In the genomic region with DNA sequence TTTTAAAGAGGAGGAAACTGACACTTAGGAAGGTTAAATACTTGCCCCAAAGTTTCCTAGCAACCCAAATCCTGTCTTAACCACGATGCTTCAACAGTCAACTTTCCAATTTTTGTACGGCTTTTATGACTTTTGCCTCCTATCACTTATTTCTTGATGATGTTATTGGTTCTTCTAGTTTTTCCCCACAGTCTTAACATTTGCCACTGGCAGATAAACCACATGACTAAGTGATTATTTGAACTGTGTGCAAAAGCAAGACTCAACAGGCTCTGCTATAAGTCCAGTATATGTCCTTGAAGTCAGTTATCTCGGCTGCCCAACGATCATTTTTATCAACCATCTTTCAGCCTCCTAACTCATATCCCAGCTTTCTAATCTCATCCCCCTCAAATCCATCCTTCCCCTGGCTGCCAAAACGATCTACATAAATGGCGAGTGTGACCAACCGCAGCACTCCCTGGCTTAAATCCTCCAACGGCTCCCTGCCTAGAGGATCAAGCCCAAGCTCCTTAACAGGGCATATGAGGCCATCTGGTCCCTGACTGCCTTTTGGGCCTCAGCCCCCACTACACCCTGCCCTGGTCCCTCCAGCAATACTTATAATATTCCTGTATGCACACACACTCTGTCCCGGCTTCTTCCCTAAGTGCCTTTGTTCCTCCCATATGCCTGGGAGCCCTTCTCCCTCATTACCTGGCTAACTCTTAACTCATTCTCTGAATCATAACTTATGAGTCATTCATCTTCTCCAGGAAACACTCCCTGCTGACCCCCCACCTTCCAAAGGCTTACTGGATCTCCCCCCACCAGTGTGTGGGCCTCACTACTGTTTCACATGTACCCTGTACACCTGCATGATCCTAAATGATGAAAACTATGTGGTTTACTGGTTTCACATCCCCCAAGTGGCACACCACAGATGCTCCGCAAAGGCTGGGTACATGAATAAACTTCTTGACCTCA, we compare ENCODE assay signal across 8 cellular contexts. TPM values are rescaled to one million over a fixed set of nuclear protein-coding genes. Genes with fewer than 3 reads are reported as not detected.
A peak's percentile ranks its signal among the peaks of the same experiment; 100 is the strongest.
DNase-seq lines count a peak whose midpoint lies in the region; ATAC-seq and TF ChIP-seq lines count a peak whose summit lies in the region.

No MANE protein-coding gene starts in this region.

- TF ChIP-seq POLR2A in heart left ventricle (IDR thresholded peaks at IDR 0.05) (no peak), breast epithelium (IDR thresholded peaks at IDR 0.05) (no peak)

- no peaks in the 10 kb centered on the region for H3K36me3 Mint-ChIP-seq in naive thymus-derived CD8-positive, alpha-beta T cell

- H3K4me1 ChIP-seq in heart left ventricle (peaks cover 11 to 94% (median 76%) of the 10 kb centered on the region in 12 donors), breast epithelium (peaks cover 6 to 55% of the 10 kb centered on the region in 2 donors)

- TF ChIP-seq CTCF in heart left ventricle (IDR thresholded peaks at IDR 0.05) (no peak), breast epithelium (IDR thresholded peaks at IDR 0.05) (no peak), GM20000 (IDR thresholded peaks at IDR 0.05; ENCODE audit: extremely low read depth, missing control alignments) (no peak)

- no peaks in the 10 kb centered on the region for H3K9me3 Mint-ChIP-seq in naive thymus-derived CD8-positive, alpha-beta T cell

- POLR2A ChIA-PET in naive thymus-derived CD8-positive, alpha-beta T cell (lab: Charles Lee): interaction anchor here (0.6 to 3.0 kb wide), 8 partner anchors 9 to 87 kb away, joined by 4 to 21 read pairs (median 7); a partner anchor contains a TSS

- DNase-seq in heart left ventricle (no peak), cardiac septum (ENCODE audit: low spot score) (no peak), OCI-M1 (lab: John Stamatoyannopoulos, UW) (peak; percentile 92), breast epithelium (ENCODE audit: low spot score in 2 of 2) (no peak), DMS114 treated with DMSO at 0.1 percent for 48 hours (lab: John Stamatoyannopoulos, UW; ENCODE audit: unreplicated experiment) (no peak), GM20000 (ENCODE audit: low spot score) (no peak)
- DNase-seq in naive thymus-derived CD8-positive, alpha-beta T cell: peak in 1 of 10 donors; percentile 62

- H3K36me3 ChIP-seq in heart left ventricle (no peaks in the 10 kb centered on the region), breast epithelium (no peaks in the 10 kb centered on the region)

- peak overlapping the region in 1 of 12 donors; percentile 39 for H3K4me3 ChIP-seq in heart left ventricle
- H3K4me3 ChIP-seq in breast epithelium: peak overlapping the region in 1 of 3 donors; percentile 41

- H3K27ac ChIP-seq in heart left ventricle (peak overlapping the region in 11 of 12 donors; percentile 63 to 90 (median 79)), breast epithelium (peak overlapping the region; percentile 86 to 98)

- H3K4me1 Mint-ChIP-seq in naive thymus-derived CD8-positive, alpha-beta T cell: peaks cover 36 to 94% (median 86%) of the 10 kb centered on the region in 4 donors

- H3K27me3 ChIP-seq in heart left ventricle (no peaks in the 10 kb centered on the region), breast epithelium (no peaks in the 10 kb centered on the region)

- ATAC-seq in heart left ventricle (no peak), HG02981 (IDR thresholded peaks at IDR 0.05; ENCODE audit: unreplicated experiment) (peak; percentile 61)
- ATAC-seq in naive thymus-derived CD8-positive, alpha-beta T cell: no peak

- peak overlapping the region; percentile 81 to 99 (median 94) for H3K27ac Mint-ChIP-seq in naive thymus-derived CD8-positive, alpha-beta T cell

- H3K4me3 Mint-ChIP-seq in naive thymus-derived CD8-positive, alpha-beta T cell: peak overlapping the region in 9 of 10 donors; percentile 16 to 91 (median 80)

- H3K27me3 Mint-ChIP-seq in naive thymus-derived CD8-positive, alpha-beta T cell: no peaks in the 10 kb centered on the region

- intact Hi-C loops in heart left ventricle (cut with DNase I) (no loop called here), cardiac septum (cut with DNase I) (no loop called here), breast epithelium (cut with DNase I; ENCODE audit: low total_unique reads) (no loop called here)

- no peaks in the 10 kb centered on the region for H3K9me3 ChIP-seq in heart left ventricle
- no peaks in the 10 kb centered on the region for H3K9me3 ChIP-seq in breast epithelium

- 48 to 62% (median 59%) methylated on average over 10 of the region's 10 CpGs for WGBS in heart left ventricle, 4 donors

RNA-seq across cellular contexts. Expression of a gene that starts 8.8 kb away (rescaled TPM):
- 10 to 100 TPM; 14.5 to 51.2 (median 22.7) TPM for total RNA-seq in heart left ventricle
- polyA plus RNA-seq in heart left ventricle: 10 to 100 TPM; 17.4 to 21.7 TPM
- 16.8 TPM for total RNA-seq in cardiac septum
- 10 to 100 TPM; 15.4 to 37.8 (median 34.4) TPM for total RNA-seq in breast epithelium
- total RNA-seq in naive thymus-derived CD8-positive, alpha-beta T cell: 10 to 100 TPM; 36.4 to 37.2 TPM
- 10 to 100 TPM; 15.2 to 19.4 (median 19.3) TPM for polyA plus RNA-seq in naive thymus-derived CD8-positive, alpha-beta T cell

RNA-seq across cellular contexts. Expression of a gene that starts 51.9 kb away (rescaled TPM):
- total RNA-seq in heart left ventricle (10 to 100 TPM; 14.9 to 49.5 (median 19.6) TPM), cardiac septum (16.6 TPM), breast epithelium (10 to 100 TPM; 17.8 to 83.3 (median 49.5) TPM)
- polyA plus RNA-seq in heart left ventricle: 10 to 100 TPM; 19.1 to 31.4 TPM
- total RNA-seq in naive thymus-derived CD8-positive, alpha-beta T cell: 100 to 1,000 TPM; 142 to 144 TPM
- polyA plus RNA-seq in naive thymus-derived CD8-positive, alpha-beta T cell: 10 to 100 TPM in 2 of 3 donors, 1 to 10 TPM in 1; 4.7 to 16.7 (median 12.9) TPM
